ENCODE assay signal across 28 cellular contexts in the genomic region with DNA sequence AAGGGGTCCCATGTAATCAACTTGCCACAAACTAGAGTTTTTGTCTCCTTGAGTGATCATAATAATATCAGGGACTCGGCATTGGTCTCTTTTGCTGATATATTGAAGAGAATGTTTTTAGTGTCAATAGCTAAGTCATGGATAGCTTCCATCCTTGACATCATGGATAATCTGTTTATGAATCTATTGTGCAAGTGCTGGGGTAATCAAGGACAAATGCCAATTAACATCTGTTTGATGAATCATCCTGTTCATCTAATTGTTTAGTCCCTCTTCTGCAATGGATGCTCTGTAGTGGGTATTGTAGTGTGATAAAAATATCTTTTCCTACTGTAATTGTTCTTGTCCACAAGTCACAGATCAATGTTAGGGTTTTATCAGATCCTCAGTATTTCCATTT.
"Had no signal": no experiment of that assay in that cellular context is flagged by ENCODE, and none has a peak within 500 bp of the region (broad histone marks: within the 10 kb centered on the region; RNA-seq: fewer than 3 reads in every experiment).

No MANE protein-coding gene starts in this region.

- H3K27me3 Mint-ChIP-seq: activated CD4-positive, alpha-beta T cell treated with anti-CD3 and anti-CD28 coated beads for 36 hours; activated naive CD8-positive, alpha-beta T cell treated with anti-CD3 and anti-CD28 coated beads for 36 hours; dendritic cell treated with granulocyte-macrophage colony-stimulating factor and Interleukin-4, amounts not matched to agents 40 ng/mL and 50 ng/mL, for 4 days; naive B cell; progenitor cell of endocrine pancreas; stimulated activated naive CD8-positive, alpha-beta T cell treated with anti-CD3 and anti-CD28 coated beads, Interleukin-15, Interleukin-2, amounts not matched to agents 100 ng/mL and 50 ng/mL, for 24 hours had no signal

- H3K27ac Mint-ChIP-seq: activated CD4-positive, alpha-beta T cell treated with anti-CD3 and anti-CD28 coated beads for 36 hours; activated naive CD4-positive, alpha-beta T cell treated with anti-CD3 and anti-CD28 coated beads for 36 hours; activated naive CD8-positive, alpha-beta T cell treated with anti-CD3 and anti-CD28 coated beads for 36 hours; dendritic cell treated with granulocyte-macrophage colony-stimulating factor and Interleukin-4, amounts not matched to agents 40 ng/mL and 50 ng/mL, for 4 days; immature natural killer cell; naive B cell; nephron progenitor cell; progenitor cell of endocrine pancreas; stimulated activated effector memory CD8-positive, alpha-beta T cell treated with anti-CD3 and anti-CD28 coated beads, Interleukin-12 subunit alpha, Interleukin-12 subunit beta, amount 100 ng/mL, for 72 hours; stimulated activated naive CD8-positive, alpha-beta T cell treated with anti-CD3 and anti-CD28 coated beads, Interleukin-15, Interleukin-2, amounts not matched to agents 100 ng/mL and 50 ng/mL, for 24 hours had no signal

- DNase-seq: activated CD4-positive, alpha-beta T cell treated with anti-CD3 and anti-CD28 coated beads for 36 hours; activated CD4-positive, CD25-positive, alpha-beta regulatory T cell; activated CD8-positive, alpha-beta memory T cell treated with anti-CD3 and anti-CD28 coated beads for 24 hours; activated effector memory CD4-positive, alpha-beta T cell treated with anti-CD3 and anti-CD28 coated beads, Interleukin-2, amount 50 U/mL, for 16 hours; activated naive CD4-positive, alpha-beta T cell treated with anti-CD3 and anti-CD28 coated beads for 36 hours; activated naive CD8-positive, alpha-beta T cell treated with anti-CD3 and anti-CD28 coated beads for 36 hours; adrenal gland; brain microvascular endothelial cell; effector CD4-positive, alpha-beta T cell; esophagus squamous epithelium; heart left ventricle; immature natural killer cell; lower lobe of right lung; naive B cell; nephron progenitor cell; sigmoid colon; small intestine; stimulated activated CD4-positive, alpha-beta T cell treated with anti-CD3 and anti-CD28 coated beads, Interleukin-4, amount 100 ng/mL, for 24 hours had no signal

- H3K27me3 ChIP-seq: adrenal gland, ascending aorta, brain microvascular endothelial cell, esophagus squamous epithelium, gastroesophageal sphincter, heart left ventricle, neutrophil, sigmoid colon, tibial nerve had no signal

- H3K9me3 Mint-ChIP-seq: activated naive CD8-positive, alpha-beta T cell treated with anti-CD3 and anti-CD28 coated beads for 36 hours; nephron progenitor cell had no signal

- H3K36me3 ChIP-seq: adrenal gland, ascending aorta, brain microvascular endothelial cell, esophagus squamous epithelium, gastroesophageal sphincter, heart left ventricle, lower lobe of right lung, neutrophil, sigmoid colon, tibial nerve had no signal

- H3K4me1 ChIP-seq: adrenal gland, ascending aorta, esophagus squamous epithelium, gastroesophageal sphincter, heart left ventricle, lower lobe of right lung, sigmoid colon, tibial nerve had no signal

- H3K4me3 Mint-ChIP-seq: activated CD4-positive, alpha-beta T cell treated with anti-CD3 and anti-CD28 coated beads for 36 hours; activated naive CD4-positive, alpha-beta T cell treated with anti-CD3 and anti-CD28 coated beads for 36 hours; activated naive CD8-positive, alpha-beta T cell treated with anti-CD3 and anti-CD28 coated beads for 36 hours; dendritic cell treated with granulocyte-macrophage colony-stimulating factor and Interleukin-4, amounts not matched to agents 40 ng/mL and 50 ng/mL, for 4 days; immature natural killer cell; naive B cell; nephron progenitor cell; stimulated activated effector memory CD8-positive, alpha-beta T cell treated with anti-CD3 and anti-CD28 coated beads, Interleukin-12 subunit alpha, Interleukin-12 subunit beta, amount 100 ng/mL, for 72 hours; stimulated activated naive CD8-positive, alpha-beta T cell treated with anti-CD3 and anti-CD28 coated beads, Interleukin-15, Interleukin-2, amounts not matched to agents 100 ng/mL and 50 ng/mL, for 24 hours had no signal

- ATAC-seq: activated CD4-positive, alpha-beta T cell treated with anti-CD3 and anti-CD28 coated beads for 36 hours; gastroesophageal sphincter; heart left ventricle; left lobe of liver; lower lobe of right lung; stimulated activated effector memory CD8-positive, alpha-beta T cell treated with anti-CD3 and anti-CD28 coated beads, Interleukin-12 subunit alpha, Interleukin-12 subunit beta, amount 100 ng/mL, for 72 hours had no signal

- H3K27ac ChIP-seq: adrenal gland, ascending aorta, brain microvascular endothelial cell, esophagus squamous epithelium, gastroesophageal sphincter, heart left ventricle, lower lobe of right lung, neutrophil, sigmoid colon, SK-N-MC, tibial nerve had no signal

- H3K9me3 ChIP-seq: adrenal gland, ascending aorta, esophagus squamous epithelium, gastroesophageal sphincter, heart left ventricle, lower lobe of right lung, neutrophil, sigmoid colon, tibial nerve had no signal

- H3K4me3 ChIP-seq: adrenal gland, ascending aorta, esophagus squamous epithelium, gastroesophageal sphincter, heart left ventricle, lower lobe of right lung, sigmoid colon, SK-N-MC, tibial nerve had no signal

- H3K36me3 Mint-ChIP-seq: activated naive CD8-positive, alpha-beta T cell treated with anti-CD3 and anti-CD28 coated beads for 36 hours; immature natural killer cell; naive B cell; stimulated activated effector memory CD8-positive, alpha-beta T cell treated with anti-CD3 and anti-CD28 coated beads, Interleukin-12 subunit alpha, Interleukin-12 subunit beta, amount 100 ng/mL, for 72 hours had no signal

- H3K4me1 Mint-ChIP-seq: activated CD4-positive, alpha-beta T cell treated with anti-CD3 and anti-CD28 coated beads for 36 hours; activated naive CD8-positive, alpha-beta T cell treated with anti-CD3 and anti-CD28 coated beads for 36 hours; immature natural killer cell; naive B cell; stimulated activated effector memory CD8-positive, alpha-beta T cell treated with anti-CD3 and anti-CD28 coated beads, Interleukin-12 subunit alpha, Interleukin-12 subunit beta, amount 100 ng/mL, for 72 hours had no signal
